Comparison of ENCODE assay signal across 23 cellular contexts in genomic region chr15:80958818-80959495, GRCh38. TPM values are rescaled to one million over a fixed set of nuclear protein-coding genes. Genes with fewer than 3 reads are reported as not detected.
DNase-seq lines count a peak whose midpoint lies in the region; ATAC-seq, FAIRE-seq and TF ChIP-seq lines count a peak whose summit lies in the region.
"Had no signal": no experiment of that assay in that cellular context is flagged by ENCODE, and none has a peak within 500 bp of the region (broad histone marks: within the 10 kb centered on the region; RNA-seq: fewer than 3 reads in every experiment).

No MANE protein-coding gene starts in this region.

- FAIRE-seq in GM12892 (lab: Jason Lieb, UNC), result no peak
- FAIRE-seq: A204.1, G401.6, GM12891, GM18507, HepG2 had no signal

- H4K20me1 ChIP-seq in Karpas-422 (ENCODE audit: insufficient read depth, low read depth, low read length), result no peaks in the 10 kb centered on the region

- no peak for ATAC-seq in RWPE2 (ENCODE audit: low read depth)
- ATAC-seq: HepG2 had no signal

- no peak for TF ChIP-seq POLR2A in GM12892 (IDR thresholded peaks at IDR 0.05; ENCODE audit: low read depth, low read length)

- H3K4me3 ChIP-seq in Karpas-422 (ENCODE audit: low read length) (no peak overlapping the region), RWPE2 (ENCODE audit: severe bottlenecking) (no peak overlapping the region)

- DNase-seq in Karpas-422 (peak; percentile 23), RWPE2 (ENCODE audit: low spot score) (peak; percentile 52), mesenteric fat pad (ENCODE audit: low spot score) (peak; percentile 71), GM12892 (ENCODE audit: insufficient read length) (no peak), NAMALWA (ENCODE audit: low spot score) (no peak), NCI-H1092 treated with DMSO at 0.1 percent for 48 hours (lab: John Stamatoyannopoulos, UW) (no peak)
- peak; percentile 4 for DNase-seq in stimulated activated CD8-positive, alpha-beta memory T cell treated with anti-CD3 and anti-CD28 coated beads, Interleukin-4, amount 100 ng/mL, for 48 hours
- DNase-seq: ACHN; BE2C; C1 segment of cervical spinal cord; CD4-positive, CD25-positive, alpha-beta regulatory T cell; CD8-positive, alpha-beta memory T cell; COR-L47; DMS 273 treated with DMSO at 0.1 percent for 48 hours; DMS53; DND-41; GOT3; H9 had no signal

- no peak overlapping the region for H3K9ac ChIP-seq in Karpas-422 (ENCODE audit: low read length)

- H2AFZ ChIP-seq in Karpas-422 (ENCODE audit: low read length), result no peak overlapping the region

- H3K79me2 ChIP-seq in Karpas-422 (ENCODE audit: low read length), result no peaks in the 10 kb centered on the region

- H3K4me2 ChIP-seq in Karpas-422 (ENCODE audit: low read depth, low read length, poor library complexity, severe bottlenecking), result no peak overlapping the region

- no peaks in the 10 kb centered on the region for H3K27me3 ChIP-seq in Karpas-422 (ENCODE audit: low read length)
- H3K27me3 ChIP-seq in RWPE2 (ENCODE audit: insufficient read depth, poor library complexity, severe bottlenecking), result no peaks in the 10 kb centered on the region
- H3K27me3 ChIP-seq: BE2C had no signal

- H3K27ac ChIP-seq in Karpas-422 (ENCODE audit: low read length), result no peak overlapping the region
- peak overlapping the region; percentile 41 for H3K27ac ChIP-seq in RWPE2 (ENCODE audit: poor library complexity, severe bottlenecking)

- H3K36me3 ChIP-seq in Karpas-422 (ENCODE audit: insufficient read depth, low read length) (no peaks in the 10 kb centered on the region; the same call in 1 of the 2 replicates), RWPE2 (ENCODE audit: low read depth) (peaks cover 11% of the 10 kb centered on the region; the same call in 1 of the 2 replicates)

- no peaks in the 10 kb centered on the region for H3K4me1 ChIP-seq in Karpas-422 (ENCODE audit: low read length)
- peaks cover 40% of the 10 kb centered on the region for H3K4me1 ChIP-seq in RWPE2 (ENCODE audit: insufficient read depth, poor library complexity, severe bottlenecking)
- H3K4me1 ChIP-seq: BE2C had no signal

- H3K9me2 ChIP-seq in Karpas-422 (replicated peaks; ENCODE audit: insufficient read depth, low read length), result no peaks in the 10 kb centered on the region

- no peaks in the 10 kb centered on the region for H3K9me3 ChIP-seq in Karpas-422 (ENCODE audit: low read length)
- H3K9me3 ChIP-seq in RWPE2 (ENCODE audit: severe bottlenecking), result no peaks in the 10 kb centered on the region
- H3K9me3 ChIP-seq: BE2C had no signal

- no peak for TF ChIP-seq CTCF in RWPE2 (IDR thresholded peaks at IDR 0.05; ENCODE audit: poor library complexity, severe bottlenecking)

RNA-seq across cellular contexts. Expression of gene MESD, which starts 30.7 kb away (rescaled TPM):
- total RNA-seq in Karpas-422 (2014; rRNA removed; shearing (Covaris generic); ENCODE audit: low replicate concordance), result 10.9 and 13.7 TPM in 2 replicates
- total RNA-seq in mesenteric fat pad, result 30.2 TPM
- 12.7 TPM for polyA plus RNA-seq in GM12892 (2012; ENCODE audit: missing spikeins)

RNA-seq across cellular contexts. Expression of gene TLNRD1, which starts 41.8 kb away (rescaled TPM):
- 5.4 and 12.8 TPM in 2 replicates for total RNA-seq in Karpas-422 (2014; rRNA removed; shearing (Covaris generic); ENCODE audit: low replicate concordance)
- 43.1 TPM for total RNA-seq in mesenteric fat pad
- polyA plus RNA-seq in GM12892 (2012; ENCODE audit: missing spikeins), result 3.5 TPM

Comparison
In these comparisons a context has a peak if more than half of its experiments do, and no peak if none do; other contexts are left out.
1. DNase-seq: peak in Karpas-422 (single experiment), RWPE2 (single experiment), mesenteric fat pad (single experiment) and stimulated activated CD8-positive, alpha-beta memory T cell treated with anti-CD3 and anti-CD28 coated beads, Interleukin-4, amount 100 ng/mL, for 48 hours (single experiment); none in GM12892 (single experiment), NAMALWA (single experiment) and NCI-H1092 treated with DMSO at 0.1 percent for 48 hours (single experiment).